1 cellular context compared by ENCODE assay signal in the genomic region with DNA sequence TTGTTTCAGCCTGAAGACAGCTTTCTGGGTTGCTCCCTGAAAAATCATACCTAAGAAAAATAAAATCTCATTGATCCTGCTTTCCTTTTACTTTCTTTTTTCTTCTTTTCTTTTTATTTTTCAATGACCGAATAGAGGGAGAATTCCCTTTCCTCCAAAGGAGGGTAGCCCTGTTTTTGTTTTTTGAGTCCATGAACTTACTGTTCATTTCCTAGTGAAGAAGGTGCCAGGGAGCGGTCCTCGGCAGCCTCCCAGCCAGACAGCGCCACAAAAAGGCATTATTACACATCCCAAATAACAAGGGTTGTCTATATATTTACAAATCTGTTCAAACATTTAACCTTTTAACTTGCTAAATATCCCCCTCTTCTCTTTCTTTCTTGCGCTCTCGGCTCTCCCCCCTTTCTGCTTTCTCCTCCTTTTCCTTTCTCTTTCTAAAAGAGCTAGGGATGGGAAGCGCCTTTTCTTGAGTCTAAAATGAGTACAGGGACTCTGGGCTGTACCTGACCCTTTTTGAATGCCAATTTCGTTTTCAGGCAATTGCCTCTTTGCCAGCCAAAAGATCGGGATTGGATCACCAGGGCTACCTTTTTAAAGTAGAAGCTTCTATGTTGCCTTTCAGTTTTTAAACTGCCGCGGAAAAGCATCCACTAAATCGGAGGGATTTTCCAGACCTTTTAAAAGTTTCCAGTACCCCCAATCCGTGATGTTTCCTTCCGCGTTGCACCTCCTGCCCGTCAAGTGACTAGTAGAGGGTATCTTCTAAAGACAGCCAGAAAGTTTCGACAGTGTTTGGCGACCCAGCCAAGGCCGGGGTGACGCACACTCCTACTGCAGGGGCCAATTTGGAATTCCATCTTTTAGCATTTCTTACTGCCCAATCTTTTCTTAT.
TF ChIP-seq lines count a peak whose summit lies in the region.

No MANE protein-coding gene starts in this region.

TF ChIP-seq in H1, 55 proteins besides CTCF, POLR2A, EP300 and RAD21:
- TF ChIP-seq EZH2 (IDR thresholded peaks at IDR 0.05; ENCODE audit: low read depth, low read length, severe bottlenecking) (peak; percentile 58), SP1 (IDR thresholded peaks at IDR 0.05; ENCODE audit: low read depth, low read length) (no peak), HDAC2 (IDR thresholded peaks at IDR 0.05; ENCODE audit: borderline replicate concordance in 1 of 2, low read depth in 2 of 2, low read length in 2 of 2) (no peak), NANOG (IDR thresholded peaks at IDR 0.05; ENCODE audit: insufficient read depth, low read depth, low read length, poor library complexity, severe bottlenecking) (no peak), CBX8 (IDR thresholded peaks at IDR 0.05; ENCODE audit: borderline replicate concordance, low read depth, low read length) (peak; percentile 65; the same call in 1 of the 2 replicates), BACH1 (IDR thresholded peaks at IDR 0.05; ENCODE audit: low read length) (no peak), TEAD4 (IDR thresholded peaks at IDR 0.05; ENCODE audit: low read depth, low read length) (no peak), BCL11A (IDR thresholded peaks at IDR 0.05; ENCODE audit: low read depth in 2 of 2, low read length in 2 of 2) (no peak), RNF2 (IDR thresholded peaks at IDR 0.05; ENCODE audit: borderline replicate concordance, low read depth, low read length, missing control alignments, poor library complexity, severe bottlenecking) (peak; percentile 89)
- TF ChIP-seq, protein P1, sequence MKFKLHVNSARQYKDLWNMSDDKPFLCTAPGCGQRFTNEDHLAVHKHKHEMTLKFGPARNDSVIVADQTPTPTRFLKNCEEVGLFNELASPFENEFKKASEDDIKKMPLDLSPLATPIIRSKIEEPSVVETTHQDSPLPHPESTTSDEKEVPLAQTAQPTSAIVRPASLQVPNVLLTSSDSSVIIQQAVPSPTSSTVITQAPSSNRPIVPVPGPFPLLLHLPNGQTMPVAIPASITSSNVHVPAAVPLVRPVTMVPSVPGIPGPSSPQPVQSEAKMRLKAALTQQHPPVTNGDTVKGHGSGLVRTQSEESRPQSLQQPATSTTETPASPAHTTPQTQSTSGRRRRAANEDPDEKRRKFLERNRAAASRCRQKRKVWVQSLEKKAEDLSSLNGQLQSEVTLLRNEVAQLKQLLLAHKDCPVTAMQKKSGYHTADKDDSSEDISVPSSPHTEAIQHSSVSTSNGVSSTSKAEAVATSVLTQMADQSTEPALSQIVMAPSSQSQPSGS (IDR thresholded peaks at IDR 0.05; ENCODE audit: low read length) = no peak
- TF ChIP-seq, protein P2, sequence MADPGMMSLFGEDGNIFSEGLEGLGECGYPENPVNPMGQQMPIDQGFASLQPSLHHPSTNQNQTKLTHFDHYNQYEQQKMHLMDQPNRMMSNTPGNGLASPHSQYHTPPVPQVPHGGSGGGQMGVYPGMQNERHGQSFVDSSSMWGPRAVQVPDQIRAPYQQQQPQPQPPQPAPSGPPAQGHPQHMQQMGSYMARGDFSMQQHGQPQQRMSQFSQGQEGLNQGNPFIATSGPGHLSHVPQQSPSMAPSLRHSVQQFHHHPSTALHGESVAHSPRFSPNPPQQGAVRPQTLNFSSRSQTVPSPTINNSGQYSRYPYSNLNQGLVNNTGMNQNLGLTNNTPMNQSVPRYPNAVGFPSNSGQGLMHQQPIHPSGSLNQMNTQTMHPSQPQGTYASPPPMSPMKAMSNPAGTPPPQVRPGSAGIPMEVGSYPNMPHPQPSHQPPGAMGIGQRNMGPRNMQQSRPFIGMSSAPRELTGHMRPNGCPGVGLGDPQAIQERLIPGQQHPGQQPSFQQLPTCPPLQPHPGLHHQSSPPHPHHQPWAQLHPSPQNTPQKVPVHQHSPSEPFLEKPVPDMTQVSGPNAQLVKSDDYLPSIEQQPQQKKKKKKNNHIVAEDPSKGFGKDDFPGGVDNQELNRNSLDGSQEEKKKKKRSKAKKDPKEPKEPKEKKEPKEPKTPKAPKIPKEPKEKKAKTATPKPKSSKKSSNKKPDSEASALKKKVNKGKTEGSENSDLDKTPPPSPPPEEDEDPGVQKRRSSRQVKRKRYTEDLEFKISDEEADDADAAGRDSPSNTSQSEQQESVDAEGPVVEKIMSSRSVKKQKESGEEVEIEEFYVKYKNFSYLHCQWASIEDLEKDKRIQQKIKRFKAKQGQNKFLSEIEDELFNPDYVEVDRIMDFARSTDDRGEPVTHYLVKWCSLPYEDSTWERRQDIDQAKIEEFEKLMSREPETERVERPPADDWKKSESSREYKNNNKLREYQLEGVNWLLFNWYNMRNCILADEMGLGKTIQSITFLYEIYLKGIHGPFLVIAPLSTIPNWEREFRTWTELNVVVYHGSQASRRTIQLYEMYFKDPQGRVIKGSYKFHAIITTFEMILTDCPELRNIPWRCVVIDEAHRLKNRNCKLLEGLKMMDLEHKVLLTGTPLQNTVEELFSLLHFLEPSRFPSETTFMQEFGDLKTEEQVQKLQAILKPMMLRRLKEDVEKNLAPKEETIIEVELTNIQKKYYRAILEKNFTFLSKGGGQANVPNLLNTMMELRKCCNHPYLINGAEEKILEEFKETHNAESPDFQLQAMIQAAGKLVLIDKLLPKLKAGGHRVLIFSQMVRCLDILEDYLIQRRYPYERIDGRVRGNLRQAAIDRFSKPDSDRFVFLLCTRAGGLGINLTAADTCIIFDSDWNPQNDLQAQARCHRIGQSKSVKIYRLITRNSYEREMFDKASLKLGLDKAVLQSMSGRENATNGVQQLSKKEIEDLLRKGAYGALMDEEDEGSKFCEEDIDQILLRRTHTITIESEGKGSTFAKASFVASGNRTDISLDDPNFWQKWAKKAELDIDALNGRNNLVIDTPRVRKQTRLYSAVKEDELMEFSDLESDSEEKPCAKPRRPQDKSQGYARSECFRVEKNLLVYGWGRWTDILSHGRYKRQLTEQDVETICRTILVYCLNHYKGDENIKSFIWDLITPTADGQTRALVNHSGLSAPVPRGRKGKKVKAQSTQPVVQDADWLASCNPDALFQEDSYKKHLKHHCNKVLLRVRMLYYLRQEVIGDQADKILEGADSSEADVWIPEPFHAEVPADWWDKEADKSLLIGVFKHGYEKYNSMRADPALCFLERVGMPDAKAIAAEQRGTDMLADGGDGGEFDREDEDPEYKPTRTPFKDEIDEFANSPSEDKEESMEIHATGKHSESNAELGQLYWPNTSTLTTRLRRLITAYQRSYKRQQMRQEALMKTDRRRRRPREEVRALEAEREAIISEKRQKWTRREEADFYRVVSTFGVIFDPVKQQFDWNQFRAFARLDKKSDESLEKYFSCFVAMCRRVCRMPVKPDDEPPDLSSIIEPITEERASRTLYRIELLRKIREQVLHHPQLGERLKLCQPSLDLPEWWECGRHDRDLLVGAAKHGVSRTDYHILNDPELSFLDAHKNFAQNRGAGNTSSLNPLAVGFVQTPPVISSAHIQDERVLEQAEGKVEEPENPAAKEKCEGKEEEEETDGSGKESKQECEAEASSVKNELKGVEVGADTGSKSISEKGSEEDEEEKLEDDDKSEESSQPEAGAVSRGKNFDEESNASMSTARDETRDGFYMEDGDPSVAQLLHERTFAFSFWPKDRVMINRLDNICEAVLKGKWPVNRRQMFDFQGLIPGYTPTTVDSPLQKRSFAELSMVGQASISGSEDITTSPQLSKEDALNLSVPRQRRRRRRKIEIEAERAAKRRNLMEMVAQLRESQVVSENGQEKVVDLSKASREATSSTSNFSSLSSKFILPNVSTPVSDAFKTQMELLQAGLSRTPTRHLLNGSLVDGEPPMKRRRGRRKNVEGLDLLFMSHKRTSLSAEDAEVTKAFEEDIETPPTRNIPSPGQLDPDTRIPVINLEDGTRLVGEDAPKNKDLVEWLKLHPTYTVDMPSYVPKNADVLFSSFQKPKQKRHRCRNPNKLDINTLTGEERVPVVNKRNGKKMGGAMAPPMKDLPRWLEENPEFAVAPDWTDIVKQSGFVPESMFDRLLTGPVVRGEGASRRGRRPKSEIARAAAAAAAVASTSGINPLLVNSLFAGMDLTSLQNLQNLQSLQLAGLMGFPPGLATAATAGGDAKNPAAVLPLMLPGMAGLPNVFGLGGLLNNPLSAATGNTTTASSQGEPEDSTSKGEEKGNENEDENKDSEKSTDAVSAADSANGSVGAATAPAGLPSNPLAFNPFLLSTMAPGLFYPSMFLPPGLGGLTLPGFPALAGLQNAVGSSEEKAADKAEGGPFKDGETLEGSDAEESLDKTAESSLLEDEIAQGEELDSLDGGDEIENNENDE (IDR thresholded peaks at IDR 0.05; ENCODE audit: insufficient replicate concordance, low read length) = no peak
